ENCODE assay signal across 8 cellular contexts in the genomic region with DNA sequence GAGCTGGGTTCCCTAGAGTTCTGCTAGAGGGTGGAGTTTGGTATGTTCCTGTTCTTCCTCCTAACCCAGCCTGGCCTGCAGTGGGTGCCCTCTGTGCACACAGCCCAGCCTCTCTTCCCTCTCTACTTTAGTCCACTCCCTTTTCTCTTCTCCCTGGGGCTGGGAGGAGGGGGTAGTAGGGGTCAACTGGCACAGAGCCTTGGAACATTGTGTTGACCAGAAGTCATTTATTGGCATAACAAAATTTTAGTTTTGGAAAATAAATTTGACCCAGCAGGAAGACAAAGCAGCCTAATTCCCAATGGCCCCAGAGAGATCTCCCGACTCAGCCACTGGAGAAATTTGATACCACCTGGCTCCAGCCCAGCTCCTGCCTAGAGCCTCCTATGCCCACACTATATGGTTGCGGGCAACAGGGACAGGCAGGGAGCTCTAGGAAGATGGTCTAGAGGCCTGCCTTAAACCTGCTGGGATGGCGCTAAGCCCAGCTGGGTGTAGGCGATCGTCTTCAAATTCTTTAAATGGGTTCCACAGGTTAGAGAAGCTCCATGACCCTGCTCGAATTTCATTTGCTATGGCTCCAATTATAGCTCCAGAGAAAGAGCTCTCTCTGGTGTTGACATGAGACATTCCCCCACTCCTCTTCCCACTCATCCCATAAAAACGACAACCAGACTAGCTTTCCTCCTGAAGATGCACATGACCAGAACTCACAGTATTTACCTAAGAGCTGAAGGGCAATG. TPM values are rescaled to one million over a fixed set of nuclear protein-coding genes. Genes with fewer than 3 reads are reported as not detected.
DNase-seq lines count a peak whose midpoint lies in the region; ATAC-seq and TF ChIP-seq lines count a peak whose summit lies in the region.

No MANE protein-coding gene starts in this region.

- intact Hi-C loops in heart left ventricle (cut with DNase I): loop anchor here in 8 of 10 donors (2.0 to 10.0 kb wide), 13 partner anchors 23 to 435 kb away; partner anchors contain the start of genes APOA5 (in 3 of the 8), SIDT2 (in 2 of the 8), ZPR1 (in 2 of the 8) and PAFAH1B2 (in 1 of the 8)

- H3K4me1 ChIP-seq in HUES64 (ENCODE audit: insufficient read depth, low read length): peaks cover 11% of the 10 kb centered on the region; the same call in 1 of the 2 replicates
- peaks cover 12 to 66% (median 49%) of the 10 kb centered on the region in 12 donors for H3K4me1 ChIP-seq in heart left ventricle

- peak in 2 of 12 donors; percentile 18 to 23 for TF ChIP-seq CTCF in heart left ventricle (IDR thresholded peaks at IDR 0.05)

- H3K4me3 Mint-ChIP-seq in T-helper 17 cell: no peak overlapping the region

- H3K9me3 ChIP-seq in HUES64 (ENCODE audit: insufficient read depth, low read depth, low read length) (no peaks in the 10 kb centered on the region), T-helper 17 cell (ENCODE audit: control insufficient read depth, low read length, poor library complexity, severe bottlenecking) (no peaks in the 10 kb centered on the region), heart left ventricle (no peaks in the 10 kb centered on the region)

- H3K27me3 ChIP-seq in HUES64 (ENCODE audit: insufficient read depth, low read length) (no peaks in the 10 kb centered on the region), heart left ventricle (no peaks in the 10 kb centered on the region)

- H3K27ac ChIP-seq in HUES64 (ENCODE audit: low read depth, low read length) (peak overlapping the region; percentile 25; the same call in 1 of the 2 replicates), heart left ventricle (peak overlapping the region; percentile 59 to 98 (median 88))

- 83% methylated on average over 7 of the region's 7 CpGs for WGBS in HUES64
- 33 to 44% (median 36%) methylated on average over 7 of the region's 7 CpGs for WGBS in heart left ventricle, 4 donors

- no peaks in the 10 kb centered on the region for H3K27me3 Mint-ChIP-seq in T-helper 17 cell

- TF ChIP-seq POLR2A in heart left ventricle (IDR thresholded peaks at IDR 0.05) (no peak), GM18505 (IDR thresholded peaks at IDR 0.05; ENCODE audit: borderline replicate concordance, extremely low read depth, insufficient read depth, insufficient read length) (no peak)

- H3K4me3 ChIP-seq in HUES64 (ENCODE audit: low read length): no peak overlapping the region
- H3K4me3 ChIP-seq in heart left ventricle: peak overlapping the region in 1 of 12 donors; percentile 19

- peaks cover 6% of the 10 kb centered on the region for H3K36me3 Mint-ChIP-seq in T-helper 17 cell (ENCODE audit: low read depth)

- peaks cover 16% of the 10 kb centered on the region for H3K4me1 Mint-ChIP-seq in T-helper 17 cell

- no peak for DNase-seq in T-helper 17 cell
- peak in 3 of 5 donors; percentile 54 to 76 (median 63) for DNase-seq in heart left ventricle
- peak; percentile 87 for DNase-seq in stromal cell of bone marrow (ENCODE audit: low read depth)
- no peak for DNase-seq in SW 1271 (lab: John Stamatoyannopoulos, UW)
- DNase-seq in AG08395 (ENCODE audit: low spot score): no peak

- H3K27ac Mint-ChIP-seq in T-helper 17 cell: peak overlapping the region; percentile 51

- peaks cover 78% of the 10 kb centered on the region for H3K36me3 ChIP-seq in HUES64 (ENCODE audit: insufficient read depth, low read length)
- H3K36me3 ChIP-seq in heart left ventricle: peaks cover 0 to 91% (median 69%) of the 10 kb centered on the region in 9 donors

- ATAC-seq in T-helper 17 cell (no peak), heart left ventricle (peak; percentile 32 to 56 (median 44)), GM18505 (IDR thresholded peaks at IDR 0.05; ENCODE audit: unreplicated experiment) (no peak), GM18858 (IDR thresholded peaks at IDR 0.05; ENCODE audit: unreplicated experiment) (no peak)

- no peak overlapping the region for H3K9ac ChIP-seq in HUES64 (ENCODE audit: low read depth, low read length)

RNA-seq across cellular contexts. Expression of gene PCSK7, which starts 9.9 kb away (rescaled TPM):
- 18.9 TPM for polyA plus RNA-seq in HUES64 (2013, experiment 1 of 2)
- 18.6 TPM for polyA plus RNA-seq in HUES64 (2013, experiment 2 of 2)
- total RNA-seq in T-helper 17 cell (100 to 1,000 TPM; 312 to 355 TPM), heart left ventricle (10 to 100 TPM; 16.9 to 43.4 (median 25.5) TPM)
- polyA plus RNA-seq in heart left ventricle: 10 to 100 TPM; 27.8 to 34.6 TPM

RNA-seq across cellular contexts. Expression of gene RNF214, which starts 10.5 kb away (rescaled TPM):
- 27.3 TPM for polyA plus RNA-seq in HUES64 (2013, experiment 1 of 2)
- 22.9 TPM for polyA plus RNA-seq in HUES64 (2013, experiment 2 of 2)
- total RNA-seq in T-helper 17 cell: 10 to 100 TPM; 20.1 to 24.4 TPM
- total RNA-seq in heart left ventricle: 10 to 100 TPM; 16.1 to 31.9 (median 23.4) TPM
- polyA plus RNA-seq in heart left ventricle: 10 to 100 TPM in 1 of 2 donors, 1 to 10 TPM in 1; 8.0 to 12.9 TPM

RNA-seq across cellular contexts. Expression of gene TAGLN, which starts 22.8 kb away (rescaled TPM):
- polyA plus RNA-seq in HUES64 (2013, experiment 1 of 2): 181 TPM
- polyA plus RNA-seq in HUES64 (2013, experiment 2 of 2): 168 TPM
- total RNA-seq in T-helper 17 cell: 1 to 10 TPM; 8.7 to 9.6 TPM
- total RNA-seq in heart left ventricle: 100 to 1,000 TPM in 7 of 9 donors, 10 to 100 TPM in 2; 63.7 to 338 (median 173) TPM
- polyA plus RNA-seq in heart left ventricle: 100 to 1,000 TPM; 319 to 399 TPM

RNA-seq across cellular contexts. Expression of gene SIDT2, which starts 43.4 kb away (rescaled TPM):
- polyA plus RNA-seq in HUES64 (2013, experiment 1 of 2): 8.8 TPM
- polyA plus RNA-seq in HUES64 (2013, experiment 2 of 2): 10.9 TPM
- total RNA-seq in T-helper 17 cell (100 to 1,000 TPM; 106 to 118 TPM), heart left ventricle (10 to 100 TPM; 17.2 to 45.5 (median 22.2) TPM)
- polyA plus RNA-seq in heart left ventricle: 10 to 100 TPM; 13.9 to 14.5 TPM

Comparison
In these comparisons a context has a peak if more than half of its experiments do, and no peak if none do; other contexts are left out.
1. ATAC-seq: peak in heart left ventricle (4 of 4); none in T-helper 17 cell (single experiment), GM18505 (single experiment) and GM18858 (single experiment).
2. DNase-seq: peak in heart left ventricle (3 of 5) and stromal cell of bone marrow (single experiment); none in T-helper 17 cell (0 of 3), SW 1271 (0 of 2) and AG08395 (single experiment).
3. RNA of gene PCSK7, which starts 9.9 kb away (total RNA-seq): 312 to 355 TPM in T-helper 17 cell; 16.9 to 43.4 TPM in heart left ventricle; every median in the first group is over 4 times any median in the second.
4. RNA of gene TAGLN, which starts 22.8 kb away (total RNA-seq): 63.7 to 338 TPM in heart left ventricle; 8.7 to 9.6 TPM in T-helper 17 cell; every median in the first group is over 4 times any median in the second.